Comparison of ENCODE assay signal across 1 cellular context in the genomic region with DNA sequence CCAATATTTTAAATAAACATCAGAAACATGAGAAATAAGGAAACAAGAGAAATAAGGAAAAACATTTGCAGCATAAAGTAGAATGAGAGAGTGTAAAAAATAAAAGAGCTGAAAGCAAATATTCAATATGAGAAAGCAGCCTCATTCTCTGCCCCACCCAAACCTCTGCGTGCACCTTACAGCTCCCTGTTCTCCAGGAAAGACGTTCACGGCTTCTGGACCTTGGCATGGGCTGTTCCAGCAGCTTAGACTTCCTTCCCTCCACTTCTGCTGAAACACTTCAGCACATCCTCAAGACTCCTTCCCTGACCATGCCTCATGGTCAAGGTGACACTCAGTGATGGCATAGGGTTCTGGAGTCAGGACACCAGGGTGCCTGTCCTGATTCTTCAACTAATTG.
TF ChIP-seq lines count a peak whose summit lies in the region.

No MANE protein-coding gene starts in this region.

TF ChIP-seq in K562, 482 proteins besides CTCF, POLR2A, EP300 and RAD21:
- no peak for TF ChIP-seq KDM5B (IDR thresholded peaks at IDR 0.05; ENCODE audit: insufficient replicate concordance, low read depth, low read length)
- no peak for TF ChIP-seq MYBL2 (IDR thresholded peaks at IDR 0.05; ENCODE audit: low read depth)
- TF ChIP-seq MYBL2 (CRISPR knock-in tag; IDR thresholded peaks at IDR 0.05; ENCODE audit: borderline replicate concordance), result 0 out of 2 replicates have a peak, but pooled peaks have one; percentile 34
